Comparison of ENCODE assay signal across 14 cellular contexts in genomic region chr6:158010591-158011477, GRCh38. TPM values are rescaled to one million over a fixed set of nuclear protein-coding genes. Genes with fewer than 3 reads are reported as not detected.
DNase-seq lines count a peak whose midpoint lies in the region; TF ChIP-seq lines count a peak whose summit lies in the region.
"Had no signal": no experiment of that assay in that cellular context is flagged by ENCODE, and none has a peak within 500 bp of the region (broad histone marks: within the 10 kb centered on the region; RNA-seq: fewer than 3 reads in every experiment).

No MANE protein-coding gene starts in this region.

- H3K27me3 ChIP-seq in SJCRH30: no peaks in the 10 kb centered on the region
- no peaks in the 10 kb centered on the region for H3K27me3 ChIP-seq in WERI-Rb-1 (ENCODE audit: insufficient read depth, low read depth, severe bottlenecking)
- H3K27me3 ChIP-seq: transverse colon had no signal

- H3K27ac Mint-ChIP-seq in activated CD4-positive, alpha-beta T cell treated with anti-CD3 and anti-CD28 coated beads, Interleukin-2, amount 10 ng/mL, durations not matched to agents 7 days and 5 days: peak overlapping the region; percentile 31
- H3K27ac Mint-ChIP-seq in immature natural killer cell (peak overlapping the region in 5 of 6 donors; percentile 2 to 59 (median 33)), progenitor cell of endocrine pancreas (peak overlapping the region; percentile 92)

- H3K36me3 ChIP-seq in SJCRH30: no peaks in the 10 kb centered on the region
- H3K36me3 ChIP-seq in WERI-Rb-1: no peaks in the 10 kb centered on the region; the same call in 1 of the 2 replicates
- H3K36me3 ChIP-seq: transverse colon had no signal

- 0 out of 2 replicates have a peak overlapping the region, but pooled peaks have one; percentile 7 for H3K27ac ChIP-seq in SJCRH30
- H3K27ac ChIP-seq in WERI-Rb-1: no peak overlapping the region
- H3K27ac ChIP-seq: KMS-11 had no signal

- POLR2A ChIA-PET in activated CD4-positive, alpha-beta T cell treated with anti-CD3 and anti-CD28 coated beads, Interleukin-2, amount 10 ng/mL, durations not matched to agents 7 days and 5 days (lab: Charles Lee): no interaction called here

- no peak for TF ChIP-seq CTCF in progenitor cell of endocrine pancreas (IDR thresholded peaks at IDR 0.05; ENCODE audit: unreplicated experiment)
- no peak for TF ChIP-seq CTCF in WERI-Rb-1 (IDR thresholded peaks at IDR 0.05; ENCODE audit: low read depth, low read length)

- H3K4me3 Mint-ChIP-seq in activated CD4-positive, alpha-beta T cell treated with anti-CD3 and anti-CD28 coated beads, Interleukin-2, amount 10 ng/mL, durations not matched to agents 7 days and 5 days: no peak overlapping the region
- H3K4me3 Mint-ChIP-seq in immature natural killer cell (peak overlapping the region in 3 of 5 donors; percentile 1 to 15 (median 10)), progenitor cell of endocrine pancreas (ENCODE audit: low read depth) (no peak overlapping the region)

- no peaks in the 10 kb centered on the region for H3K9me3 ChIP-seq in SJCRH30 (replicated peaks)
- H3K9me3 ChIP-seq in WERI-Rb-1 (ENCODE audit: severe bottlenecking): no peaks in the 10 kb centered on the region
- H3K9me3 ChIP-seq: transverse colon had no signal

- CTCF ChIA-PET in activated CD4-positive, alpha-beta T cell treated with anti-CD3 and anti-CD28 coated beads, Interleukin-2, amount 10 ng/mL, durations not matched to agents 7 days and 5 days (lab: Charles Lee): interaction anchor here (0.6 to 3.2 kb wide), 4 partner anchors 10 to 182 kb away, joined by 3 to 13 read pairs (median 4); no protein-coding TSS in a partner anchor

- H3K9me3 Mint-ChIP-seq in activated CD4-positive, alpha-beta T cell treated with anti-CD3 and anti-CD28 coated beads, Interleukin-2, amount 10 ng/mL, durations not matched to agents 7 days and 5 days: no peaks in the 10 kb centered on the region
- no peaks in the 10 kb centered on the region for H3K9me3 Mint-ChIP-seq in immature natural killer cell
- peaks cover 13% of the 10 kb centered on the region for H3K9me3 Mint-ChIP-seq in progenitor cell of endocrine pancreas (ENCODE audit: low read depth)

- no peak for DNase-seq in activated CD4-positive, alpha-beta T cell treated with anti-CD3 and anti-CD28 coated beads, Interleukin-2, amount 10 ng/mL, durations not matched to agents 7 days and 5 days
- no peak for DNase-seq in activated CD4-positive, alpha-beta T cell treated with anti-CD3 and anti-CD28 coated beads for 48 hours
- DNase-seq in SJCRH30 (no peak), immature natural killer cell (no peak), progenitor cell of endocrine pancreas (ENCODE audit: low spot score, unreplicated experiment) (no peak), WERI-Rb-1 (no peak), GDM1 (lab: John Stamatoyannopoulos, UW) (no peak), OCI-M1 (lab: John Stamatoyannopoulos, UW) (no peak)
- DNase-seq: DMS 273 treated with DMSO at 0.1 percent for 48 hours, NCI-H1417, NCI-H524, small intestine, transverse colon had no signal

- H3K36me3 Mint-ChIP-seq in activated CD4-positive, alpha-beta T cell treated with anti-CD3 and anti-CD28 coated beads, Interleukin-2, amount 10 ng/mL, durations not matched to agents 7 days and 5 days (ENCODE audit: low read depth): peaks cover 16% of the 10 kb centered on the region
- H3K36me3 Mint-ChIP-seq in immature natural killer cell: peaks cover 0 to 7% (median 6%) of the 10 kb centered on the region in 3 donors
- H3K36me3 Mint-ChIP-seq in progenitor cell of endocrine pancreas (ENCODE audit: insufficient read depth): peaks cover 7% of the 10 kb centered on the region

- H3K4me3 ChIP-seq in SJCRH30: no peak overlapping the region
- no peak overlapping the region for H3K4me3 ChIP-seq in WERI-Rb-1 (ENCODE audit: low read depth, low read length)
- H3K4me3 ChIP-seq: transverse colon had no signal

- peaks cover 38% of the 10 kb centered on the region for H3K4me1 ChIP-seq in SJCRH30

- H3K27me3 Mint-ChIP-seq in activated CD4-positive, alpha-beta T cell treated with anti-CD3 and anti-CD28 coated beads, Interleukin-2, amount 10 ng/mL, durations not matched to agents 7 days and 5 days: no peaks in the 10 kb centered on the region
- peaks cover 0 to 4% (median 1%) of the 10 kb centered on the region in 3 donors for H3K27me3 Mint-ChIP-seq in immature natural killer cell (ENCODE audit: low read depth in 3 of 3)
- no peaks in the 10 kb centered on the region for H3K27me3 Mint-ChIP-seq in progenitor cell of endocrine pancreas

- H3K4me1 Mint-ChIP-seq in activated CD4-positive, alpha-beta T cell treated with anti-CD3 and anti-CD28 coated beads, Interleukin-2, amount 10 ng/mL, durations not matched to agents 7 days and 5 days: peaks cover 75% of the 10 kb centered on the region
- H3K4me1 Mint-ChIP-seq in immature natural killer cell (peaks cover 69 to 79% of the 10 kb centered on the region in 2 donors), progenitor cell of endocrine pancreas (ENCODE audit: low read depth) (peaks cover 22% of the 10 kb centered on the region)

RNA-seq across cellular contexts. Expression of gene SYNJ2, which starts 29.2 kb away (rescaled TPM):
- 10 to 100 TPM; 35.8 to 39.0 TPM for total RNA-seq in activated CD4-positive, alpha-beta T cell treated with anti-CD3 and anti-CD28 coated beads, Interleukin-2, amount 10 ng/mL, durations not matched to agents 7 days and 5 days
- 32.5 and 33.4 TPM in 2 replicates for total RNA-seq in SJCRH30 (2014; rRNA removed; shearing (Covaris generic))
- 10 to 100 TPM in 2 of 3 donors, 1 to 10 TPM in 1; 8.7 to 22.0 (median 12.5) TPM for polyA plus RNA-seq in immature natural killer cell
- 18.9 and 22.2 TPM in 2 replicates for total RNA-seq in progenitor cell of endocrine pancreas

Comparison
In these comparisons a context has a peak if more than half of its experiments do, and no peak if none do; other contexts are left out.
1. H3K27ac Mint-ChIP-seq: peak in every context shown above with its lines; median percentile 92 in progenitor cell of endocrine pancreas; 33 in immature natural killer cell; 31 in activated CD4-positive, alpha-beta T cell treated with anti-CD3 and anti-CD28 coated beads, Interleukin-2, amount 10 ng/mL, durations not matched to agents 7 days and 5 days.
2. H3K4me3 Mint-ChIP-seq: peak in immature natural killer cell (3 of 5); none in activated CD4-positive, alpha-beta T cell treated with anti-CD3 and anti-CD28 coated beads, Interleukin-2, amount 10 ng/mL, durations not matched to agents 7 days and 5 days (single experiment) and progenitor cell of endocrine pancreas (single experiment).